In genomic region chr7:14886533-14886932, GRCh38 we compare ENCODE assay signal across 2 cellular contexts.
TF ChIP-seq lines count a peak whose summit lies in the region.

No MANE protein-coding gene starts in this region.

TF ChIP-seq in WTC11, 78 proteins besides CTCF, POLR2A, EP300 and RAD21 (continued from another document):
- TF ChIP-seq PREB (CRISPR knock-in tag; IDR thresholded peaks at IDR 0.05; ENCODE audit: borderline replicate concordance) = no peak

TF ChIP-seq in SK-N-SH, 30 proteins besides CTCF, POLR2A, EP300 and RAD21 (continued from another document):
- no peak for TF ChIP-seq EZH2phosphoT487 (IDR thresholded peaks at IDR 0.05; ENCODE audit: borderline replicate concordance, low read depth)
- no peak for TF ChIP-seq RXRA (IDR thresholded peaks at IDR 0.05; ENCODE audit: borderline replicate concordance, low read depth)
- no peak for TF ChIP-seq GABPA (IDR thresholded peaks at IDR 0.05; ENCODE audit: low read depth)
- TF ChIP-seq YY1 (IDR thresholded peaks at IDR 0.05; ENCODE audit: low read depth) = no peak
